In the genomic region with DNA sequence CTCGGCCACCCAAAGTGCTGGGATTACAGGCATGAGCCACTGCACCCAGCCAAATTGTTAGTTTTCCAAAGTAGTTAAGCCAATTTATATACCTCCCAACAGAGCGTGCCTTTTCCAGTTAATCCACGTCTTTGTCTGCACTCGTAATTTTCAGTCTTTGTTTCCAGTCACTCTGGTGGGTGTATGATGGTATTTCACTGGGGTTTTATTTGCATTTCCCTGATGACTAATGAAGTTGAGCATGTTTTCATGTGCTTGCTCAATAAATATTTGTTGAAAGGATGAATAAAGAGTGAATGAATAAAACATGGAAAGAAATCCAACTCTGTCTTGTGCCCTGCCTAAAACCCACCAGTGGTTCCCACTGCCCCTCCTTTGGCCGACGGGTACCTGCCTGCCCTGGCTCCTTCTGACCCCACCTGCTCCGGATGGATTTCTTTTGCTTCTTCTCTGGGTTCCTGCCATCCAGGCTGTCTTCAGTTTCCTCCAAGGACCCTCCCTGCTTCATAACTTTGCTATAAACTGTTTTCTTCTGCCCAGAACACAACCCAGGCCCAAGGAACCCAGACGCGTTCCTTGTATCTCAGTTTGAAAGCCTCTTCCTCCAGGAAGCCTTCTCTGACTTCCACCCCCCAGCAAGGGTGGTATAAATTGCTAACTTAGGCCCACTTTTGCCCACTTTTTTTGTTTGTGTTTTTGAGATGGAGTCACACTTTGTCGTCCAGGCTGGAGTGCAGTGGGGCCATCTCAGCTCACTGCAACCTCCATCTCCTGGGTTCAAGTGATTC, we compare ENCODE assay signal across 1 cellular context.
TF ChIP-seq lines count a peak whose summit lies in the region.

No MANE protein-coding gene starts in this region.

TF ChIP-seq in HepG2, 621 proteins besides CTCF, POLR2A, EP300 and RAD21 (continues in another document):
- TF ChIP-seq SRSF9 (IDR thresholded peaks at IDR 0.05; ENCODE audit: borderline replicate concordance, insufficient read depth, low read depth, low read length, poor library complexity, severe bottlenecking) (no peak), ZNF10 (CRISPR knock-in tag; IDR thresholded peaks at IDR 0.05; ENCODE audit: borderline replicate concordance, low read depth) (no peak), NFATC3 (CRISPR knock-in tag; IDR thresholded peaks at IDR 0.05) (0 out of 2 replicates have a peak, but pooled peaks have one; percentile 63), CENPBD1 (CRISPR knock-in tag; IDR thresholded peaks at IDR 0.05; ENCODE audit: borderline replicate concordance, low read depth) (no peak), ZNF7 (CRISPR knock-in tag; IDR thresholded peaks at IDR 0.05) (peak; percentile 44; the same call in 1 of the 2 replicates), SRF (IDR thresholded peaks at IDR 0.05; ENCODE audit: low read depth, low read length) (no peak), ZNF572 (CRISPR knock-in tag; IDR thresholded peaks at IDR 0.05) (no peak), SIN3B (IDR thresholded peaks at IDR 0.05; ENCODE audit: low read length) (no peak), CHD2 (IDR thresholded peaks at IDR 0.05; ENCODE audit: low read depth, low read length) (no peak), ZNF569 (CRISPR knock-in tag; IDR thresholded peaks at IDR 0.05; ENCODE audit: borderline replicate concordance) (no peak), HMGXB3 (CRISPR knock-in tag; IDR thresholded peaks at IDR 0.05; ENCODE audit: borderline replicate concordance) (no peak), RCOR2 (CRISPR knock-in tag; IDR thresholded peaks at IDR 0.05) (0 out of 2 replicates have a peak, but pooled peaks have one; percentile 12), NONO (IDR thresholded peaks at IDR 0.05) (no peak), NONO (CRISPR knock-in tag; conservative IDR thresholded peaks at IDR 0.05) (no peak), MTA3 (CRISPR knock-in tag; IDR thresholded peaks at IDR 0.05) (0 out of 2 replicates have a peak, but pooled peaks have one; percentile 51), ZSCAN29 (CRISPR knock-in tag; conservative IDR thresholded peaks at IDR 0.05) (no peak), NKX3-1 (CRISPR knock-in tag; IDR thresholded peaks at IDR 0.05) (no peak), ZNF121 (CRISPR knock-in tag; IDR thresholded peaks at IDR 0.05) (no peak), JUNB (CRISPR knock-in tag; IDR thresholded peaks at IDR 0.05; ENCODE audit: borderline replicate concordance) (peak; percentile 32; the same call in 1 of the 2 replicates), SNAPC5 (CRISPR knock-in tag; IDR thresholded peaks at IDR 0.05; ENCODE audit: borderline replicate concordance) (no peak), SOX6 (IDR thresholded peaks at IDR 0.05) (no peak), SOX6 (CRISPR knock-in tag; IDR thresholded peaks at IDR 0.05) (peak; percentile 70; the same call in 1 of the 2 replicates), RBAK (CRISPR knock-in tag; IDR thresholded peaks at IDR 0.05) (no peak), FOSL2 (CRISPR knock-in tag; IDR thresholded peaks at IDR 0.05) (peak; percentile 91), ISL2 (CRISPR knock-in tag; IDR thresholded peaks at IDR 0.05) (peak; percentile 22; the same call in 1 of the 2 replicates), SAP130 (CRISPR knock-in tag; IDR thresholded peaks at IDR 0.05; ENCODE audit: low read depth) (peak; percentile 56), HOXA9 (CRISPR knock-in tag; IDR thresholded peaks at IDR 0.05; ENCODE audit: borderline replicate concordance) (no peak)
- TF ChIP-seq, protein P1, sequence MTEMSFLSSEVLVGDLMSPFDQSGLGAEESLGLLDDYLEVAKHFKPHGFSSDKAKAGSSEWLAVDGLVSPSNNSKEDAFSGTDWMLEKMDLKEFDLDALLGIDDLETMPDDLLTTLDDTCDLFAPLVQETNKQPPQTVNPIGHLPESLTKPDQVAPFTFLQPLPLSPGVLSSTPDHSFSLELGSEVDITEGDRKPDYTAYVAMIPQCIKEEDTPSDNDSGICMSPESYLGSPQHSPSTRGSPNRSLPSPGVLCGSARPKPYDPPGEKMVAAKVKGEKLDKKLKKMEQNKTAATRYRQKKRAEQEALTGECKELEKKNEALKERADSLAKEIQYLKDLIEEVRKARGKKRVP (CRISPR knock-in tag; IDR thresholded peaks at IDR 0.05): 0 out of 4 replicates have a peak, but pooled peaks of 1 of the 2 experiments have one; percentile 1
- TF ChIP-seq, protein P2, sequence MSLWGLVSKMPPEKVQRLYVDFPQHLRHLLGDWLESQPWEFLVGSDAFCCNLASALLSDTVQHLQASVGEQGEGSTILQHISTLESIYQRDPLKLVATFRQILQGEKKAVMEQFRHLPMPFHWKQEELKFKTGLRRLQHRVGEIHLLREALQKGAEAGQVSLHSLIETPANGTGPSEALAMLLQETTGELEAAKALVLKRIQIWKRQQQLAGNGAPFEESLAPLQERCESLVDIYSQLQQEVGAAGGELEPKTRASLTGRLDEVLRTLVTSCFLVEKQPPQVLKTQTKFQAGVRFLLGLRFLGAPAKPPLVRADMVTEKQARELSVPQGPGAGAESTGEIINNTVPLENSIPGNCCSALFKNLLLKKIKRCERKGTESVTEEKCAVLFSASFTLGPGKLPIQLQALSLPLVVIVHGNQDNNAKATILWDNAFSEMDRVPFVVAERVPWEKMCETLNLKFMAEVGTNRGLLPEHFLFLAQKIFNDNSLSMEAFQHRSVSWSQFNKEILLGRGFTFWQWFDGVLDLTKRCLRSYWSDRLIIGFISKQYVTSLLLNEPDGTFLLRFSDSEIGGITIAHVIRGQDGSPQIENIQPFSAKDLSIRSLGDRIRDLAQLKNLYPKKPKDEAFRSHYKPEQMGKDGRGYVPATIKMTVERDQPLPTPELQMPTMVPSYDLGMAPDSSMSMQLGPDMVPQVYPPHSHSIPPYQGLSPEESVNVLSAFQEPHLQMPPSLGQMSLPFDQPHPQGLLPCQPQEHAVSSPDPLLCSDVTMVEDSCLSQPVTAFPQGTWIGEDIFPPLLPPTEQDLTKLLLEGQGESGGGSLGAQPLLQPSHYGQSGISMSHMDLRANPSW (CRISPR knock-in tag; IDR thresholded peaks at IDR 0.05; ENCODE audit: borderline replicate concordance): no peak
- TF ChIP-seq, protein P3, sequence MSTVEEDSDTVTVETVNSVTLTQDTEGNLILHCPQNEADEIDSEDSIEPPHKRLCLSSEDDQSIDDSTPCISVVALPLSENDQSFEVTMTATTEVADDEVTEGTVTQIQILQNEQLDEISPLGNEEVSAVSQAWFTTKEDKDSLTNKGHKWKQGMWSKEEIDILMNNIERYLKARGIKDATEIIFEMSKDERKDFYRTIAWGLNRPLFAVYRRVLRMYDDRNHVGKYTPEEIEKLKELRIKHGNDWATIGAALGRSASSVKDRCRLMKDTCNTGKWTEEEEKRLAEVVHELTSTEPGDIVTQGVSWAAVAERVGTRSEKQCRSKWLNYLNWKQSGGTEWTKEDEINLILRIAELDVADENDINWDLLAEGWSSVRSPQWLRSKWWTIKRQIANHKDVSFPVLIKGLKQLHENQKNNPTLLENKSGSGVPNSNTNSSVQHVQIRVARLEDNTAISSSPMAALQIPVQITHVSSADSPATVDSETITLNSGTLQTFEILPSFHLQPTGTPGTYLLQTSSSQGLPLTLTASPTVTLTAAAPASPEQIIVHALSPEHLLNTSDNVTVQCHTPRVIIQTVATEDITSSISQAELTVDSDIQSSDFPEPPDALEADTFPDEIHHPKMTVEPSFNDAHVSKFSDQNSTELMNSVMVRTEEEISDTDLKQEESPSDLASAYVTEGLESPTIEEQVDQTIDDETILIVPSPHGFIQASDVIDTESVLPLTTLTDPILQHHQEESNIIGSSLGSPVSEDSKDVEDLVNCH (CRISPR knock-in tag; IDR thresholded peaks at IDR 0.05): no peak
- TF ChIP-seq, protein P4, sequence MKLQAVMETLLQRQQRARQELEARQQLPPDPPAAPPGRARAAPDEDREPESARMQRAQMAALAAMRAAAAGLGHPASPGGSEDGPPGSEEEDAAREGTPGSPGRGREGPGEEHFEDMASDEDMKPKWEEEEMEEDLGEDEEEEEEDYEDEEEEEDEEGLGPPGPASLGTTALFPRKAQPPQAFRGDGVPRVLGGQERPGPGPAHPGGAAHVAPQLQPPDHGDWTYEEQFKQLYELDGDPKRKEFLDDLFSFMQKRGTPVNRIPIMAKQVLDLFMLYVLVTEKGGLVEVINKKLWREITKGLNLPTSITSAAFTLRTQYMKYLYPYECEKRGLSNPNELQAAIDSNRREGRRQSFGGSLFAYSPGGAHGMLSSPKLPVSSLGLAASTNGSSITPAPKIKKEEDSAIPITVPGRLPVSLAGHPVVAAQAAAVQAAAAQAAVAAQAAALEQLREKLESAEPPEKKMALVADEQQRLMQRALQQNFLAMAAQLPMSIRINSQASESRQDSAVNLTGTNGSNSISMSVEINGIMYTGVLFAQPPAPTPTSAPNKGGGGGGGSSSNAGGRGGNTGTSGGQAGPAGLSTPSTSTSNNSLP (IDR thresholded peaks at IDR 0.05; ENCODE audit: low read depth, low read length): peak; percentile 97
- TF ChIP-seq, protein P5, sequence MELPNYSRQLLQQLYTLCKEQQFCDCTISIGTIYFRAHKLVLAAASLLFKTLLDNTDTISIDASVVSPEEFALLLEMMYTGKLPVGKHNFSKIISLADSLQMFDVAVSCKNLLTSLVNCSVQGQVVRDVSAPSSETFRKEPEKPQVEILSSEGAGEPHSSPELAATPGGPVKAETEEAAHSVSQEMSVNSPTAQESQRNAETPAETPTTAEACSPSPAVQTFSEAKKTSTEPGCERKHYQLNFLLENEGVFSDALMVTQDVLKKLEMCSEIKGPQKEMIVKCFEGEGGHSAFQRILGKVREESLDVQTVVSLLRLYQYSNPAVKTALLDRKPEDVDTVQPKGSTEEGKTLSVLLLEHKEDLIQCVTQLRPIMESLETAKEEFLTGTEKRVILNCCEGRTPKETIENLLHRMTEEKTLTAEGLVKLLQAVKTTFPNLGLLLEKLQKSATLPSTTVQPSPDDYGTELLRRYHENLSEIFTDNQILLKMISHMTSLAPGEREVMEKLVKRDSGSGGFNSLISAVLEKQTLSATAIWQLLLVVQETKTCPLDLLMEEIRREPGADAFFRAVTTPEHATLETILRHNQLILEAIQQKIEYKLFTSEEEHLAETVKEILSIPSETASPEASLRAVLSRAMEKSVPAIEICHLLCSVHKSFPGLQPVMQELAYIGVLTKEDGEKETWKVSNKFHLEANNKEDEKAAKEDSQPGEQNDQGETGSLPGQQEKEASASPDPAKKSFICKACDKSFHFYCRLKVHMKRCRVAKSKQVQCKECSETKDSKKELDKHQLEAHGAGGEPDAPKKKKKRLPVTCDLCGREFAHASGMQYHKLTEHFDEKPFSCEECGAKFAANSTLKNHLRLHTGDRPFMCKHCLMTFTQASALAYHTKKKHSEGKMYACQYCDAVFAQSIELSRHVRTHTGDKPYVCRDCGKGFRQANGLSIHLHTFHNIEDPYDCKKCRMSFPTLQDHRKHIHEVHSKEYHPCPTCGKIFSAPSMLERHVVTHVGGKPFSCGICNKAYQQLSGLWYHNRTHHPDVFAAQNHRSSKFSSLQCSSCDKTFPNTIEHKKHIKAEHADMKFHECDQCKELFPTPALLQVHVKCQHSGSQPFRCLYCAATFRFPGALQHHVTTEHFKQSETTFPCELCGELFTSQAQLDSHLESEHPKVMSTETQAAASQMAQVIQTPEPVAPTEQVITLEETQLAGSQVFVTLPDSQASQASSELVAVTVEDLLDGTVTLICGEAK (IDR thresholded peaks at IDR 0.05): no peak
- TF ChIP-seq, protein P5 (CRISPR knock-in tag; IDR thresholded peaks at IDR 0.05): no peak
